8 cellular contexts compared by ENCODE assay signal in the genomic region with DNA sequence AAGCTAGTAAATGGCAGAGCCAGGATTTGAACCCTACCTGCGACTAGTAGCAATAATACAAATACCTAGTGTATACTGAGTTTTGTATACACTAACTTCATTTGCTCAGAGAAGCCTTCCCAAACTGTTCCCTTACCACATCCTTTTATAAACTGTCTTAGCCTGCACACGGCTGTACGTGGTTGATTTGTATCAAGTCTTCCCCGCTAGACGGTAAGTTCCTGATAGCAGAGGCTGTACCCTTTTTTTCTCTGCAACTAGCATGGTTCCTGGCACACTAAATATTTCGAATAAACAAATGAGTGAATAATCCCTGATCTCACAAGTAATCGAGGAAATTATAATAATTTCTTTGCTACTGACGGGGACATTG. TPM values are rescaled to one million over a fixed set of nuclear protein-coding genes. Genes with fewer than 3 reads are reported as not detected.
DNase-seq lines count a peak whose midpoint lies in the region; ATAC-seq and TF ChIP-seq lines count a peak whose summit lies in the region.

No MANE protein-coding gene starts in this region.

- H4K91ac ChIP-seq in neuronal stem cell (ENCODE audit: low read depth, low read length, poor library complexity) = no peak overlapping the region

- no peak for TF ChIP-seq CTCF in CD4-positive, alpha-beta T cell (IDR thresholded peaks at IDR 0.05)
- TF ChIP-seq CTCF in OCI-LY7 (conservative IDR thresholded peaks at IDR 0.05; ENCODE audit: low read length) (no peak), endothelial cell (IDR thresholded peaks at IDR 0.05; ENCODE audit: unreplicated experiment) (no peak), GM20000 (IDR thresholded peaks at IDR 0.05; ENCODE audit: extremely low read depth, missing control alignments) (no peak)

- no peaks in the 10 kb centered on the region for H3K9me3 ChIP-seq in CD4-positive, alpha-beta T cell (ENCODE audit: control insufficient read depth, low read length)
- no peaks in the 10 kb centered on the region for H3K9me3 ChIP-seq in OCI-LY7 (ENCODE audit: low read length)
- H3K9me3 ChIP-seq in neuronal stem cell (replicated peaks in 1 of 2; ENCODE audit: control insufficient read depth in 2 of 2, insufficient read depth in 1 of 2, low read depth in 1 of 2, low read length in 2 of 2) = no peaks in the 10 kb centered on the region

- peaks cover 37% of the 10 kb centered on the region for H3K4me1 Mint-ChIP-seq in CD4-positive, alpha-beta T cell (ENCODE audit: low read depth)
- peaks cover 12% of the 10 kb centered on the region for H3K4me1 Mint-ChIP-seq in endothelial cell (ENCODE audit: unreplicated experiment)

- H3K23ac ChIP-seq in neuronal stem cell (ENCODE audit: low read depth, low read length, poor library complexity) = no peak overlapping the region

- H3K9me2 ChIP-seq in OCI-LY7 (ENCODE audit: insufficient read depth, low read length) = no peaks in the 10 kb centered on the region

- H3K4me3 ChIP-seq in OCI-LY7 (ENCODE audit: low read depth, low read length, poor library complexity, severe bottlenecking) (peak overlapping the region; percentile 97), neuronal stem cell (ENCODE audit: low read length in 2 of 2) (peak overlapping the region; percentile 69 to 95)

- no peaks in the 10 kb centered on the region for H3K79me1 ChIP-seq in neuronal stem cell (ENCODE audit: low read depth, low read length)

- H2BK5ac ChIP-seq in neuronal stem cell (ENCODE audit: low read length) = no peak overlapping the region

- no peaks in the 10 kb centered on the region for H3K27me3 ChIP-seq in CD4-positive, alpha-beta T cell (ENCODE audit: control insufficient read depth, insufficient read depth, low read length)
- H3K27me3 ChIP-seq in neuronal stem cell (ENCODE audit: control insufficient read depth in 3 of 3, insufficient read depth in 3 of 3, low read depth in 1 of 3, low read length in 3 of 3) = peaks cover 0 to 4% (median 0%) of the 10 kb centered on the region in 3 experiments

- H2AK5ac ChIP-seq in neuronal stem cell (ENCODE audit: low read depth, low read length) = no peak overlapping the region

- CTCF ChIA-PET in CD4-positive, alpha-beta T cell (lab: Charles Lee) = interaction anchor here (0.6 to 1.0 kb wide), 3 partner anchors 57 to 77 kb away, joined by 3 to 6 read pairs (median 5); partner anchors contain the start of genes AURKA, CASS4 and CSTF1
- CTCF ChIA-PET in OCI-LY7 (lab: Charles Lee; ENCODE audit: unreplicated experiment) = no interaction called here

- no peak overlapping the region for H4K8ac ChIP-seq in neuronal stem cell (ENCODE audit: low read depth, low read length)

- H3K36me3 ChIP-seq in OCI-LY7 (ENCODE audit: insufficient read depth, low read length) (peaks cover 15% of the 10 kb centered on the region), neuronal stem cell (replicated peaks in 1 of 2; ENCODE audit: control insufficient read depth in 2 of 2, insufficient read depth in 2 of 2, low read length in 2 of 2) (peaks cover 6 to 25% of the 10 kb centered on the region in 2 donors)

- intact Hi-C loops in CD4-positive, alpha-beta T cell (cut with DNase I, micrococcal nuclease) = loop anchor here (2.0 kb wide), 2 partner anchors 68 to 70 kb away; no protein-coding TSS in a partner anchor
- intact Hi-C loops in OCI-LY7 (cut with micrococcal nuclease; ENCODE audit: unreplicated experiment) = loop anchor here (2.0 kb wide), 1 partner anchor 76 kb away; the partner anchor contains the start of genes AURKA and CSTF1

- H3K18ac ChIP-seq in neuronal stem cell (ENCODE audit: low read length) = no peak overlapping the region

- peaks cover 31% of the 10 kb centered on the region for H3K79me2 ChIP-seq in OCI-LY7 (ENCODE audit: insufficient read depth, low read depth, low read length)

- H2BK120ac ChIP-seq in neuronal stem cell (ENCODE audit: low read depth, low read length) = no peak overlapping the region

- peak overlapping the region; percentile 98 for H3K27ac Mint-ChIP-seq in CD4-positive, alpha-beta T cell
- H3K27ac Mint-ChIP-seq in endothelial cell (ENCODE audit: unreplicated experiment) = peak overlapping the region; percentile 99

- no peaks in the 10 kb centered on the region for H3K9me3 Mint-ChIP-seq in CD4-positive, alpha-beta T cell
- H3K9me3 Mint-ChIP-seq in endothelial cell (ENCODE audit: unreplicated experiment) = no peaks in the 10 kb centered on the region

- no peak overlapping the region for H2BK12ac ChIP-seq in neuronal stem cell (ENCODE audit: low read length)

- no peak for ATAC-seq in CD4-positive, alpha-beta T cell (ENCODE audit: poor library complexity)

- peak overlapping the region; percentile 62; the same call in 1 of the 2 replicates for H2AFZ ChIP-seq in OCI-LY7 (ENCODE audit: low read length)
- H2AFZ ChIP-seq in neuronal stem cell (ENCODE audit: low read length) = peak overlapping the region; percentile 95

- H4K20me1 ChIP-seq in OCI-LY7 (ENCODE audit: insufficient read depth, low read length) = peaks cover 11% of the 10 kb centered on the region; the same call in 1 of the 2 replicates

- no peak for DNase-seq in CD4-positive, alpha-beta T cell
- DNase-seq in OCI-LY7 (ENCODE audit: low spot score) = no peak
- DNase-seq in endothelial cell (ENCODE audit: low spot score) = no peak
- no peak for DNase-seq in neuronal stem cell (ENCODE audit: low spot score)
- DNase-seq in activated CD4-positive, CD25-positive, alpha-beta regulatory T cell (lab: John Stamatoyannopoulos, UW) = no peak
- DNase-seq in GM20000 (ENCODE audit: low spot score) = no peak
- DNase-seq in DMS114 treated with DMSO at 0.1 percent for 48 hours (lab: John Stamatoyannopoulos, UW; ENCODE audit: unreplicated experiment) = no peak
- DNase-seq in HPDE6-E6E7 (ENCODE audit: extremely low spot score) = no peak

- WGBS in neuronal stem cell (ENCODE audit: extremely low coverage in 2 of 2, insufficient read length in 2 of 2, insufficient replicate concordance in 1 of 2), 2 donors = no CpG with 5 or more reads among the region's 8 CpGs

- H3K4me1 ChIP-seq in OCI-LY7 (ENCODE audit: insufficient read depth, low read length, poor library complexity, severe bottlenecking) (peaks cover 33% of the 10 kb centered on the region), neuronal stem cell (ENCODE audit: control insufficient read depth in 2 of 2, insufficient read depth in 1 of 2, low read depth in 1 of 2, low read length in 2 of 2) (peaks cover 0 to 5% of the 10 kb centered on the region in 2 donors)

- H3K14ac ChIP-seq in neuronal stem cell (ENCODE audit: low read length) = no peak overlapping the region

- BruUV-seq in OCI-LY7 (replicated peaks; lab: Mats Ljungman, UMichigan) = no TSS peak

- peaks cover 49% of the 10 kb centered on the region for H3K36me3 Mint-ChIP-seq in CD4-positive, alpha-beta T cell (ENCODE audit: low read depth)
- no peaks in the 10 kb centered on the region for H3K36me3 Mint-ChIP-seq in endothelial cell (ENCODE audit: low read depth, unreplicated experiment)

- H3K27ac ChIP-seq in CD4-positive, alpha-beta T cell (ENCODE audit: low read depth, low read length) = peak overlapping the region; percentile 90
- no peak overlapping the region for H3K27ac ChIP-seq in OCI-LY7 (ENCODE audit: low read depth, low read length, poor library complexity, severe bottlenecking)
- H3K27ac ChIP-seq in neuronal stem cell (replicated peaks; ENCODE audit: low read length) = no peak overlapping the region

- H2BK15ac ChIP-seq in neuronal stem cell (ENCODE audit: low read length) = no peak overlapping the region

- peak overlapping the region; percentile 99 for H3K4me3 Mint-ChIP-seq in CD4-positive, alpha-beta T cell
- H3K4me3 Mint-ChIP-seq in endothelial cell (ENCODE audit: unreplicated experiment) = peak overlapping the region; percentile 100

- POLR2A ChIA-PET in CD4-positive, alpha-beta T cell (lab: Charles Lee) = interaction anchor here (1.3 to 2.0 kb wide), 6 partner anchors 48 to 111 kb away, joined by 4 to 21 read pairs (median 6); partner anchors contain the start of genes AURKA, CASS4, CSTF1 and FAM210B
- POLR2A ChIA-PET in OCI-LY7 (lab: Charles Lee) = interaction anchor here (0.7 to 1.4 kb wide), 4 partner anchors 15 to 1004 kb away, joined by 3 read pairs; no protein-coding TSS in a partner anchor

- no peak overlapping the region for H3K9ac ChIP-seq in neuronal stem cell (ENCODE audit: low read depth, low read length, poor library complexity)

- no peak overlapping the region for H3K4ac ChIP-seq in neuronal stem cell (ENCODE audit: low read length)

- H3K4me2 ChIP-seq in OCI-LY7 (ENCODE audit: low read length) (peak overlapping the region; percentile 91), neuronal stem cell (ENCODE audit: insufficient read depth, low read length, poor library complexity, severe bottlenecking) (peak overlapping the region; percentile 56)

- no peaks in the 10 kb centered on the region for H3K27me3 Mint-ChIP-seq in CD4-positive, alpha-beta T cell
- H3K27me3 Mint-ChIP-seq in endothelial cell (ENCODE audit: unreplicated experiment) = peaks cover 2% of the 10 kb centered on the region

RNA-seq across cellular contexts. Expression of gene RTF2, which starts 0.6 kb away (rescaled TPM):
- 10 to 100 TPM; 52.7 to 55.2 TPM for total RNA-seq in CD4-positive, alpha-beta T cell
- 46.8 and 63.6 TPM in 2 replicates for total RNA-seq in OCI-LY7 (2014; rRNA removed; shearing (Covaris generic))
- total RNA-seq in OCI-LY7 (2022) (68.2 and 72.7 TPM in 2 replicates), endothelial cell (ENCODE audit: unreplicated experiment) (79.9 TPM)
- polyA plus RNA-seq in neuronal stem cell (2013, experiment 1 of 2) = 48.3 TPM
- polyA plus RNA-seq in neuronal stem cell (2013, experiment 2 of 2) = 45.7 TPM

RNA-seq across cellular contexts. Expression of gene FAM209A, which starts 55.5 kb away (rescaled TPM):
- total RNA-seq in CD4-positive, alpha-beta T cell = 1 to 10 TPM; 6.4 to 7.1 TPM
- total RNA-seq in OCI-LY7 (2014; rRNA removed; shearing (Covaris generic)) = 0.82 TPM in 1 of 2 replicates, not detected in the other
- total RNA-seq in OCI-LY7 (2022) = 0.70 TPM in 1 of 2 replicates, not detected in the other
- 0.36 TPM for total RNA-seq in endothelial cell (ENCODE audit: unreplicated experiment)
- polyA plus RNA-seq in neuronal stem cell (2013, experiment 1 of 2) = 0.07 TPM
- polyA plus RNA-seq in neuronal stem cell (2013, experiment 2 of 2) = 0.08 TPM

RNA-seq across cellular contexts. Expression of gene CASS4, which starts 57.0 kb away (rescaled TPM):
- 10 to 100 TPM; 37.0 to 39.8 TPM for total RNA-seq in CD4-positive, alpha-beta T cell
- 0.05 TPM in 1 of 2 replicates, not detected in the other for total RNA-seq in OCI-LY7 (2014; rRNA removed; shearing (Covaris generic))
- total RNA-seq in OCI-LY7 (2022) (0.15 and 0.18 TPM in 2 replicates), endothelial cell (ENCODE audit: unreplicated experiment) (not detected)
- 0.22 TPM for polyA plus RNA-seq in neuronal stem cell (2013, experiment 1 of 2)
- polyA plus RNA-seq in neuronal stem cell (2013, experiment 2 of 2) = 0.28 TPM

Comparison
In these comparisons a context has a peak if more than half of its experiments do, and no peak if none do; other contexts are left out.
1. RNA of gene CASS4, which starts 57.0 kb away (total RNA-seq): 37.0 to 39.8 TPM in CD4-positive, alpha-beta T cell; 0.05 to 0.18 TPM in OCI-LY7 and not detected in endothelial cell (single experiment); every median in the first group is over 10 times any median in the second.